12 cellular contexts compared by ENCODE assay signal in genomic region chr3:189393598-189393997, GRCh38.
DNase-seq lines count a peak whose midpoint lies in the region; ATAC-seq and TF ChIP-seq lines count a peak whose summit lies in the region.
"Had no signal": no experiment of that assay in that cellular context is flagged by ENCODE, and none has a peak within 500 bp of the region (broad histone marks: within the 10 kb centered on the region; RNA-seq: fewer than 3 reads in every experiment).

No MANE protein-coding gene starts in this region.

- no peaks in the 10 kb centered on the region for H3K27me3 ChIP-seq in hepatocyte
- H3K27me3 ChIP-seq: ascending aorta, MG63 had no signal

- TF ChIP-seq CTCF in Calu3 (IDR thresholded peaks at IDR 0.05; ENCODE audit: unreplicated experiment) (no peak), hepatocyte (IDR thresholded peaks at IDR 0.05; ENCODE audit: poor library complexity) (no peak), glutamatergic neuron (IDR thresholded peaks at IDR 0.05; ENCODE audit: partially characterized antibody, unreplicated experiment) (no peak)

- 82% methylated on average over 5 of the region's 5 CpGs for WGBS in hepatocyte (ENCODE audit: low lambda C conversion rate, missing lambda C conversion rate)

- H3K9me2 ChIP-seq in hepatocyte (replicated peaks; ENCODE audit: insufficient read depth): no peaks in the 10 kb centered on the region

- H3K4me3 ChIP-seq in hepatocyte: no peak overlapping the region
- H3K4me3 ChIP-seq: ascending aorta, MG63 had no signal

- H3K4me1 ChIP-seq in hepatocyte (ENCODE audit: insufficient read depth): no peaks in the 10 kb centered on the region
- H3K4me1 ChIP-seq: ascending aorta had no signal

- peaks cover 52% of the 10 kb centered on the region for H3K4me1 Mint-ChIP-seq in Calu3 (ENCODE audit: low read depth, unreplicated experiment)
- H3K4me1 Mint-ChIP-seq in glutamatergic neuron (ENCODE audit: low read depth, unreplicated experiment): peaks cover 10% of the 10 kb centered on the region

- peak overlapping the region; percentile 63 for H3K27ac ChIP-seq in hepatocyte
- H3K27ac ChIP-seq: ascending aorta had no signal

- H3K4me2 ChIP-seq in hepatocyte: no peak overlapping the region

- H4K20me1 ChIP-seq in hepatocyte (ENCODE audit: insufficient read depth, poor library complexity, severe bottlenecking): no peaks in the 10 kb centered on the region

- no peaks in the 10 kb centered on the region for H3K79me2 ChIP-seq in hepatocyte

- CTCF ChIA-PET in Calu3 (lab: Charles Lee): interaction anchor here (1.2 to 2.1 kb wide), 3 partner anchors 31 to 121 kb away, joined by 3 to 6 read pairs (median 5); no protein-coding TSS in a partner anchor

- H3K27me3 Mint-ChIP-seq in Calu3 (ENCODE audit: unreplicated experiment): no peaks in the 10 kb centered on the region
- H3K27me3 Mint-ChIP-seq in glutamatergic neuron (ENCODE audit: unreplicated experiment): peaks cover 1% of the 10 kb centered on the region

- no peaks in the 10 kb centered on the region for H3K9me3 Mint-ChIP-seq in Calu3 (ENCODE audit: low read depth, unreplicated experiment)
- no peaks in the 10 kb centered on the region for H3K9me3 Mint-ChIP-seq in glutamatergic neuron (ENCODE audit: unreplicated experiment)

- peak; percentile 36 for DNase-seq in Calu3
- peak; percentile 25 for DNase-seq in LoVo (ENCODE audit: low spot score)
- peak; percentile 59 for DNase-seq in SKM-1 (lab: John Stamatoyannopoulos, UW; ENCODE audit: unreplicated experiment)
- peak; percentile 26 for DNase-seq in hepatocyte (ENCODE audit: low spot score)
- no peak for DNase-seq in glutamatergic neuron
- no peak for DNase-seq in NCI-H1436 (lab: John Stamatoyannopoulos, UW)
- no peak for DNase-seq in putamen (ENCODE audit: low spot score)
- DNase-seq: GF-D8, NCI-H526 had no signal

- no peaks in the 10 kb centered on the region for H3K9me3 ChIP-seq in hepatocyte (ENCODE audit: low read depth)
- H3K9me3 ChIP-seq: ascending aorta, MG63 had no signal

- no peaks in the 10 kb centered on the region for H3K36me3 ChIP-seq in hepatocyte (replicated peaks; ENCODE audit: insufficient read depth, low read depth)
- H3K36me3 ChIP-seq: ascending aorta, MG63 had no signal

- ATAC-seq in GM21447 (IDR thresholded peaks at IDR 0.05; ENCODE audit: unreplicated experiment): no peak

- H3K4me3 Mint-ChIP-seq in Calu3 (ENCODE audit: low read depth, unreplicated experiment) (no peak overlapping the region), glutamatergic neuron (ENCODE audit: unreplicated experiment) (no peak overlapping the region)

- H3K36me3 Mint-ChIP-seq in Calu3 (ENCODE audit: insufficient read depth, unreplicated experiment): peaks cover 12% of the 10 kb centered on the region
- H3K36me3 Mint-ChIP-seq in glutamatergic neuron (ENCODE audit: unreplicated experiment): no peaks in the 10 kb centered on the region

- no TSS peak for BruUV-seq in Calu3 (replicated peaks; lab: Mats Ljungman, UMichigan)

- H2AFZ ChIP-seq in hepatocyte: no peak overlapping the region

- peak overlapping the region; percentile 85 for H3K27ac Mint-ChIP-seq in Calu3 (ENCODE audit: unreplicated experiment)
- H3K27ac Mint-ChIP-seq in glutamatergic neuron (ENCODE audit: unreplicated experiment): no peak overlapping the region

- intact Hi-C loops in Calu3 (cut with micrococcal nuclease; ENCODE audit: unreplicated experiment): loop anchor here (1.0 to 5.0 kb wide), 4 partner anchors 38 to 551 kb away; no protein-coding TSS in a partner anchor

Comparison
In these comparisons a context has a peak if more than half of its experiments do, and no peak if none do; other contexts are left out.
1. DNase-seq: peak in Calu3 (single experiment), LoVo (single experiment), SKM-1 (single experiment) and hepatocyte (single experiment); none in glutamatergic neuron (single experiment), NCI-H1436 (single experiment) and putamen (single experiment).